8 cellular contexts compared by ENCODE assay signal in the genomic region with DNA sequence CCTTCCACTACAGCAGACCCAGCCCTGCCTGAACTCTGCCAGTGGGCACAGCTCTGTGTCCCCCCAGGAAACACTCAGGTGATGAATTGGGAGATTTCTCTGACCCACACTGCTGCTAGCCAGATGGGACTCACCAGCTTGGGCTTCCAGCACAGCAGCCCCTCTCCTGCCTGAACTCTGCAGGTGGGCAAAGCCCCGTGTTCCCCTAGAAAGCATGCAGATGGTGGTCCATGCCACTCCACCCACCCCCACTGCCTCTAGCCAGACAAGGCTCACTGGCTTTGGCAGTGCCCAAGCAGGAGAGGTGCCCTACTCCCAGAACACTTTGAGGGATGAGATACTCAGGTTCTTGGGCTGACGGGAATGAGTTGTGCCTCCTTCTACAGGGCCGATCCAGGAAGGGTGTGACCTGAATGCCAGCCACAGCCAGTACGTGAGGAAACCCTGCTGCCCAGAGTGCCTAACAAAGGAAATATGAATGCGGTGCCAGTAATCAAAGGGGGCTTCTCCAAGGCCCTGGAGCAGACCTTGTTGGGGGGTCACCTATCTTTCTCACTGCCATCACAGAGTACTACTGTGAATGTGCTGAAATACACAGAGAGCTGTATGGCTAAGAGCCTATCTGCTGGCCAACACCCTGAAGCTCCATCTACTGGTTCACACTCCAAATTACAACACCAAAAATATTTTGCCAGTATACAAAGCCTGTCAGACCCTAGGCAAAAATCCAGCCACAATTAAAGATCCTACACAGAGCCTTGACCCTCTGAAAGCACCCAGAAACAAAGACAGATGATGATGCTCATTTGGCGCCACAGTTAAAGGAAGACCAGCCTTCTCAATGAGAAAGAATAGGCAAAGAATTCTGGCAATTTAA.
DNase-seq lines count a peak whose midpoint lies in the region; ATAC-seq, FAIRE-seq and TF ChIP-seq lines count a peak whose summit lies in the region.

No MANE protein-coding gene starts in this region.

- H3K27ac ChIP-seq in lung (ENCODE audit: low read depth in 1 of 2, low read length in 1 of 2) = no peak overlapping the region
- no peak overlapping the region for H3K27ac ChIP-seq in tibial nerve

- WGBS in lung, 2 donors = 77 to 86% methylated on average over 6 of the region's 6 CpGs
- 92 to 95% methylated on average over 5 to 6 of the region's 6 CpGs for WGBS in tibial nerve, 2 donors

- H3K9me3 Mint-ChIP-seq in activated naive CD8-positive, alpha-beta T cell treated with anti-CD3 and anti-CD28 coated beads, Interleukin-2, amount 50 U/mL, for 24 hours = peaks cover 38% of the 10 kb centered on the region

- H3K9me3 ChIP-seq in lung (ENCODE audit: control insufficient read depth in 2 of 2, insufficient read depth in 1 of 2, low read length in 1 of 2) = peaks cover 0 to 3% of the 10 kb centered on the region in 2 donors
- peaks cover 0 to 8% (median 0%) of the 10 kb centered on the region in 4 donors for H3K9me3 ChIP-seq in tibial nerve

- peak; percentile 78 for ATAC-seq in activated naive CD8-positive, alpha-beta T cell treated with anti-CD3 and anti-CD28 coated beads, Interleukin-2, amount 50 U/mL, for 24 hours
- no peak for ATAC-seq in lung (ENCODE audit: insufficient read depth, low FRiP score)
- no peak for ATAC-seq in GM21825 (IDR thresholded peaks at IDR 0.05; ENCODE audit: unreplicated experiment)

- no peaks in the 10 kb centered on the region for H3K36me3 ChIP-seq in lung (ENCODE audit: control insufficient read depth in 2 of 2, insufficient read depth in 2 of 2, low read length in 2 of 2)
- H3K36me3 ChIP-seq in tibial nerve = no peaks in the 10 kb centered on the region

- H3K27me3 ChIP-seq in lung (ENCODE audit: control insufficient read depth, insufficient read depth) (no peaks in the 10 kb centered on the region), tibial nerve (no peaks in the 10 kb centered on the region)

- H3K4me3 ChIP-seq in NB4 (ENCODE audit: low read depth, low read length) (no peak overlapping the region), lung (no peak overlapping the region), tibial nerve (no peak overlapping the region)

- TF ChIP-seq EP300 in tibial nerve (IDR thresholded peaks at IDR 0.05) = no peak

- peak overlapping the region; percentile 71 for H3K27ac Mint-ChIP-seq in activated naive CD8-positive, alpha-beta T cell treated with anti-CD3 and anti-CD28 coated beads, Interleukin-2, amount 50 U/mL, for 24 hours

- no peak overlapping the region for H3K4me3 Mint-ChIP-seq in activated naive CD8-positive, alpha-beta T cell treated with anti-CD3 and anti-CD28 coated beads, Interleukin-2, amount 50 U/mL, for 24 hours

- no peak for TF ChIP-seq POLR2A in GM12891 (IDR thresholded peaks at IDR 0.05; ENCODE audit: low read depth, low read length)
- no peak for TF ChIP-seq POLR2A in NB4 (IDR thresholded peaks at IDR 0.05; ENCODE audit: extremely low read depth, insufficient read length)
- no peak for TF ChIP-seq POLR2A in tibial nerve (IDR thresholded peaks at IDR 0.05)

- peaks cover 16% of the 10 kb centered on the region for H3K36me3 Mint-ChIP-seq in activated naive CD8-positive, alpha-beta T cell treated with anti-CD3 and anti-CD28 coated beads, Interleukin-2, amount 50 U/mL, for 24 hours (ENCODE audit: low read depth)

- TF ChIP-seq CTCF in AG09319 (IDR thresholded peaks at IDR 0.05; ENCODE audit: low read depth, low read length) (peak; percentile 54), NB4 (IDR thresholded peaks at IDR 0.05; ENCODE audit: low read depth, low read length) (peak; percentile 27), lung (IDR thresholded peaks at IDR 0.05; ENCODE audit: control extremely low read depth, extremely low read depth) (peak; percentile 18), tibial nerve (IDR thresholded peaks at IDR 0.05) (no peak)

- DNase-seq in AG09319 (ENCODE audit: extremely low read depth, low read depth) (peak; percentile 0), GM12891 (ENCODE audit: insufficient read length, low spot score) (no peak), NB4 (ENCODE audit: low read depth) (peak; percentile 44), lung (ENCODE audit: low spot score) (no peak), tibial nerve (ENCODE audit: low spot score in 2 of 2) (no peak), mucosa of gallbladder (ENCODE audit: low spot score) (no peak)
- no peak for DNase-seq in activated naive CD8-positive, alpha-beta T cell treated with anti-CD3 and anti-CD28 coated beads, Interleukin-2, amount 50 U/mL, for 24 hours

- H3K4me1 ChIP-seq in lung (ENCODE audit: control insufficient read depth in 2 of 2, insufficient read depth in 2 of 2, low read length in 2 of 2) (no peaks in the 10 kb centered on the region), tibial nerve (no peaks in the 10 kb centered on the region)

- peak; percentile 50 for FAIRE-seq in GM12891 (lab: Jason Lieb, UNC)

- H3K4me1 Mint-ChIP-seq in activated naive CD8-positive, alpha-beta T cell treated with anti-CD3 and anti-CD28 coated beads, Interleukin-2, amount 50 U/mL, for 24 hours = peaks cover 56% of the 10 kb centered on the region

- no peaks in the 10 kb centered on the region for H3K27me3 Mint-ChIP-seq in activated naive CD8-positive, alpha-beta T cell treated with anti-CD3 and anti-CD28 coated beads, Interleukin-2, amount 50 U/mL, for 24 hours

TF ChIP-seq in GM12891, 5 proteins besides CTCF, POLR2A, EP300 and RAD21:
- no peak for TF ChIP-seq TAF1 (IDR thresholded peaks at IDR 0.05; ENCODE audit: low read depth, low read length)
- TF ChIP-seq POU2F2 (IDR thresholded peaks at IDR 0.05; ENCODE audit: low read depth, low read length) = no peak
- TF ChIP-seq SPI1 (IDR thresholded peaks at IDR 0.05; ENCODE audit: low read depth, low read length) = no peak
- TF ChIP-seq PAX5 (IDR thresholded peaks at IDR 0.05; ENCODE audit: insufficient read depth, low read length, severe bottlenecking) = no peak
- TF ChIP-seq POLR2AphosphoS5 (IDR thresholded peaks at IDR 0.05; ENCODE audit: low read depth, low read length) = no peak

Comparison
In these comparisons a context has a peak if more than half of its experiments do, and no peak if none do; other contexts are left out.
1. DNase-seq: peak in AG09319 (single experiment) and NB4 (single experiment); none in GM12891 (single experiment), activated naive CD8-positive, alpha-beta T cell treated with anti-CD3 and anti-CD28 coated beads, Interleukin-2, amount 50 U/mL, for 24 hours (single experiment), lung (single experiment), tibial nerve (0 of 2) and mucosa of gallbladder (single experiment).
2. CTCF ChIP-seq: peak in AG09319 (single experiment), NB4 (single experiment) and lung (single experiment); none in tibial nerve (0 of 5).